In the genomic region with DNA sequence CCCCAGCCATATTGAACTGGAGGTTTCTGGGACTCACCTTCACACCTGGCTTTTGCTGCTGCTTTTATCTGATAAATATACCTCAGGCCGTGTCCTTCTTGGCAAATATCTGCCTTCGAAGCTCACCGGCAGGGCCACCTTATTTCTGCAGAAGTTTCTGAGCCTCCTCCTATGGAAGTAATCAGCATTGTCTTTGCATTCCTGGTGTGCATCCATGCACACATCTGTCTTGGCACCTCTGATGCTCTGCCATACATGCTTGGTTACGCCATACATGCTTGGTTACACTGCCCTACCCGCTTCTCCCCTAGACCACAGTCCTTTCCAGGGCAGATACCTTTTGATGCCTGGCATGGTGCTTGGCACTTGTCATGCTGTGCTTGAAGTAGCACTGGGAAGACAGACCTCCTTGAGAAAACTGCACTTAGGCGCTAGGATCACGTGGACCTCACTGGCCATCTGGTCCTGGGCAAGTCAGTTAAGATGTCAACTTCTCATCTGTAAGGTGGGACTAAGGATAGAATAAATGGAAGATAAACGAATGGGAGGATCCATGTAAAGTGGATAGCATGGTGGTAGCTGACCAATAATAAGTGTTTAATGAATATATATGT, we compare ENCODE assay signal across 15 cellular contexts.
DNase-seq lines count a peak whose midpoint lies in the region; ATAC-seq, FAIRE-seq and TF ChIP-seq lines count a peak whose summit lies in the region.
"Had no signal": no experiment of that assay in that cellular context is flagged by ENCODE, and none has a peak within 500 bp of the region (broad histone marks: within the 10 kb centered on the region; RNA-seq: fewer than 3 reads in every experiment).

No MANE protein-coding gene starts in this region.

- in situ Hi-C loops in ACHN (cut with HindIII; ENCODE audit: low pct_ligation_motif_present, low pct_unique_long_range_greater_than_20kb, low sequenced_read_pairs): no loop called here

- peak; percentile 8 for DNase-seq in ACHN
- peak; percentile 31 for DNase-seq in kidney tubule cell (ENCODE audit: low spot score)
- peak; percentile 13 for DNase-seq in renal cortical epithelial cell (ENCODE audit: low read depth)
- DNase-seq in occipital lobe (lab: John Stamatoyannopoulos, UW): no peak
- DNase-seq in HTR-8/SVneo (ENCODE audit: insufficient read length, low spot score): no peak
- DNase-seq: BE2C; CD8-positive, alpha-beta T cell; COR-L47; DND-41; GDM1; GOT3 had no signal

- TF ChIP-seq RAD21 in Ishikawa (IDR thresholded peaks at IDR 0.05; ENCODE audit: low read depth): peak; percentile 7; the same call in 1 of the 2 replicates

- no peak for ATAC-seq in HG03039 (IDR thresholded peaks at IDR 0.05; ENCODE audit: unreplicated experiment)
- ATAC-seq: CD8-positive, alpha-beta T cell had no signal

- peak; percentile 77; the same call in 1 of the 2 replicates for TF ChIP-seq EP300 in Ishikawa (IDR thresholded peaks at IDR 0.05; ENCODE audit: borderline replicate concordance)

- no peak for FAIRE-seq in HTR-8/SVneo (lab: Jason Lieb, UNC)
- FAIRE-seq: A204.1, GM12892 had no signal

TF ChIP-seq in Ishikawa, 13 proteins besides CTCF, POLR2A, EP300 and RAD21:
- TF ChIP-seq, protein P1, sequence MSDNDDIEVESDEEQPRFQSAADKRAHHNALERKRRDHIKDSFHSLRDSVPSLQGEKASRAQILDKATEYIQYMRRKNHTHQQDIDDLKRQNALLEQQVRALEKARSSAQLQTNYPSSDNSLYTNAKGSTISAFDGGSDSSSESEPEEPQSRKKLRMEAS (IDR thresholded peaks at IDR 0.05): peak; percentile 87
- TF ChIP-seq CREB1 (IDR thresholded peaks at IDR 0.05; ENCODE audit: low read depth) (no peak), CEBPB (IDR thresholded peaks at IDR 0.05) (peak; percentile 86), TEAD4 (IDR thresholded peaks at IDR 0.05) (peak; percentile 98), TAF1 (IDR thresholded peaks at IDR 0.05; ENCODE audit: low read depth) (no peak), TCF12 (IDR thresholded peaks at IDR 0.05; ENCODE audit: low read depth) (peak; percentile 80), EGR1 (IDR thresholded peaks at IDR 0.05) (no peak), YY1 (IDR thresholded peaks at IDR 0.05; ENCODE audit: low read depth) (peak; percentile 56), NFIC (IDR thresholded peaks at IDR 0.05) (peak; percentile 94)
- TF ChIP-seq, protein P2, sequence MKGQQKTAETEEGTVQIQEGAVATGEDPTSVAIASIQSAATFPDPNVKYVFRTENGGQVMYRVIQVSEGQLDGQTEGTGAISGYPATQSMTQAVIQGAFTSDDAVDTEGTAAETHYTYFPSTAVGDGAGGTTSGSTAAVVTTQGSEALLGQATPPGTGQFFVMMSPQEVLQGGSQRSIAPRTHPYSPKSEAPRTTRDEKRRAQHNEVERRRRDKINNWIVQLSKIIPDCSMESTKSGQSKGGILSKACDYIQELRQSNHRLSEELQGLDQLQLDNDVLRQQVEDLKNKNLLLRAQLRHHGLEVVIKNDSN (IDR thresholded peaks at IDR 0.05): peak; percentile 84

Comparison
In these comparisons a context has a peak if more than half of its experiments do, and no peak if none do; other contexts are left out.
1. DNase-seq: peak in ACHN (single experiment), kidney tubule cell (single experiment) and renal cortical epithelial cell (single experiment); none in occipital lobe (single experiment) and HTR-8/SVneo (single experiment).